12 cellular contexts compared by ENCODE assay signal in genomic region chr4:184548651-184549341, GRCh38.
A peak's percentile ranks its signal among the peaks of the same experiment; 100 is the strongest.
DNase-seq lines count a peak whose midpoint lies in the region; ATAC-seq and TF ChIP-seq lines count a peak whose summit lies in the region.
"Had no signal": no experiment of that assay in that cellular context is flagged by ENCODE, and none has a peak within 500 bp of the region (broad histone marks: within the 10 kb centered on the region; RNA-seq: fewer than 3 reads in every experiment).

No MANE protein-coding gene starts in this region.

- TF ChIP-seq CTCF in right atrium auricular region (IDR thresholded peaks at IDR 0.05): no peak

- no peaks in the 10 kb centered on the region for H3K27me3 Mint-ChIP-seq in activated T-helper 2 cell treated with anti-CD3 and anti-CD28 coated beads, Interferon-gamma antibody, Interleukin-2, Interleukin-4, amounts not matched to agents 10 μg/mL and 5 μg/mL and 100 μg/mL, durations not matched to agents 14 hours and 24 hours and 36 hours (ENCODE audit: low read depth)
- H3K27me3 Mint-ChIP-seq in stimulated activated memory B cell treated with anti-CD40 and anti-IgM and Interleukin-4, amounts not matched to agents 10 μg/mL and 1 μg/mL and 100 μg/mL, for 72 hours: peaks cover 14% of the 10 kb centered on the region

- H3K27ac Mint-ChIP-seq in activated T-helper 2 cell treated with anti-CD3 and anti-CD28 coated beads, Interferon-gamma antibody, Interleukin-2, Interleukin-4, amounts not matched to agents 10 μg/mL and 5 μg/mL and 100 μg/mL, durations not matched to agents 14 hours and 24 hours and 36 hours: peak overlapping the region; percentile 66
- H3K27ac Mint-ChIP-seq in stimulated activated memory B cell treated with anti-CD40 and anti-IgM and Interleukin-4, amounts not matched to agents 10 μg/mL and 1 μg/mL and 100 μg/mL, for 72 hours: no peak overlapping the region

- no peak overlapping the region for H3K4me3 ChIP-seq in right atrium auricular region
- H3K4me3 ChIP-seq: ovary had no signal

- DNase-seq in Right ventricle myocardium superior (no peak), right atrium auricular region (ENCODE audit: low spot score) (no peak), left colon (peak; percentile 85 to 89), pons (ENCODE audit: low spot score) (no peak), NCI-H1694 treated with DMSO at 0.1 percent for 48 hours (lab: John Stamatoyannopoulos, UW) (no peak)
- no peak for DNase-seq in activated T-helper 2 cell treated with anti-CD3 and anti-CD28 coated beads, Interferon-gamma antibody, Interleukin-2, Interleukin-4, amounts not matched to agents 10 μg/mL and 5 μg/mL and 100 μg/mL, durations not matched to agents 14 hours and 24 hours and 36 hours (ENCODE audit: low spot score)
- DNase-seq: anterior cingulate cortex, NCI-H1930, ovary had no signal

- no peaks in the 10 kb centered on the region for H3K4me1 ChIP-seq in right atrium auricular region

- peak overlapping the region; percentile 48 for H3K4me3 Mint-ChIP-seq in activated T-helper 2 cell treated with anti-CD3 and anti-CD28 coated beads, Interferon-gamma antibody, Interleukin-2, Interleukin-4, amounts not matched to agents 10 μg/mL and 5 μg/mL and 100 μg/mL, durations not matched to agents 14 hours and 24 hours and 36 hours (ENCODE audit: low read depth)
- peak overlapping the region; percentile 41 for H3K4me3 Mint-ChIP-seq in stimulated activated memory B cell treated with anti-CD40 and anti-IgM and Interleukin-4, amounts not matched to agents 10 μg/mL and 1 μg/mL and 100 μg/mL, for 72 hours

- peaks cover 48% of the 10 kb centered on the region for H3K4me1 Mint-ChIP-seq in activated T-helper 2 cell treated with anti-CD3 and anti-CD28 coated beads, Interferon-gamma antibody, Interleukin-2, Interleukin-4, amounts not matched to agents 10 μg/mL and 5 μg/mL and 100 μg/mL, durations not matched to agents 14 hours and 24 hours and 36 hours (ENCODE audit: low read depth)
- H3K4me1 Mint-ChIP-seq in stimulated activated memory B cell treated with anti-CD40 and anti-IgM and Interleukin-4, amounts not matched to agents 10 μg/mL and 1 μg/mL and 100 μg/mL, for 72 hours: peaks cover 14% of the 10 kb centered on the region

- ATAC-seq in Right ventricle myocardium superior (ENCODE audit: poor library complexity) (peak; percentile 49), left colon (peak; percentile 85), GM18858 (IDR thresholded peaks at IDR 0.05; ENCODE audit: unreplicated experiment) (no peak)
- ATAC-seq in stimulated activated memory B cell treated with anti-CD40 and anti-IgM and Interleukin-4, amounts not matched to agents 10 μg/mL and 1 μg/mL and 100 μg/mL, for 72 hours: no peak

- no peak overlapping the region for H3K27ac ChIP-seq in right atrium auricular region
- H3K27ac ChIP-seq: epithelial cell of prostate, ovary had no signal

- no peaks in the 10 kb centered on the region for H3K36me3 ChIP-seq in right atrium auricular region
- H3K36me3 ChIP-seq: ovary had no signal

- peaks cover 7% of the 10 kb centered on the region for H3K9me3 Mint-ChIP-seq in activated T-helper 2 cell treated with anti-CD3 and anti-CD28 coated beads, Interferon-gamma antibody, Interleukin-2, Interleukin-4, amounts not matched to agents 10 μg/mL and 5 μg/mL and 100 μg/mL, durations not matched to agents 14 hours and 24 hours and 36 hours
- H3K9me3 Mint-ChIP-seq in stimulated activated memory B cell treated with anti-CD40 and anti-IgM and Interleukin-4, amounts not matched to agents 10 μg/mL and 1 μg/mL and 100 μg/mL, for 72 hours: no peaks in the 10 kb centered on the region

- H3K9me3 ChIP-seq in right atrium auricular region: no peaks in the 10 kb centered on the region
- H3K9me3 ChIP-seq: ovary had no signal

- no peaks in the 10 kb centered on the region for H3K27me3 ChIP-seq in right atrium auricular region
- H3K27me3 ChIP-seq: ovary had no signal

- H3K36me3 Mint-ChIP-seq in activated T-helper 2 cell treated with anti-CD3 and anti-CD28 coated beads, Interferon-gamma antibody, Interleukin-2, Interleukin-4, amounts not matched to agents 10 μg/mL and 5 μg/mL and 100 μg/mL, durations not matched to agents 14 hours and 24 hours and 36 hours (ENCODE audit: low read depth): peaks cover 3% of the 10 kb centered on the region
- H3K36me3 Mint-ChIP-seq in stimulated activated memory B cell treated with anti-CD40 and anti-IgM and Interleukin-4, amounts not matched to agents 10 μg/mL and 1 μg/mL and 100 μg/mL, for 72 hours: no peaks in the 10 kb centered on the region

- intact Hi-C loops in Right ventricle myocardium superior (cut with DNase I): no loop called here
- intact Hi-C loops in activated T-helper 2 cell treated with anti-CD3 and anti-CD28 coated beads, Interferon-gamma antibody, Interleukin-2, Interleukin-4, amounts not matched to agents 10 μg/mL and 5 μg/mL and 100 μg/mL, durations not matched to agents 14 hours and 24 hours and 36 hours (cut with micrococcal nuclease): no loop called here
- intact Hi-C loops in left colon (cut with DNase I, micrococcal nuclease): no loop called here

Comparison
In these comparisons a context has a peak if more than half of its experiments do, and no peak if none do; other contexts are left out.
1. ATAC-seq: peak in Right ventricle myocardium superior (single experiment) and left colon (single experiment); none in stimulated activated memory B cell treated with anti-CD40 and anti-IgM and Interleukin-4, amounts not matched to agents 10 μg/mL and 1 μg/mL and 100 μg/mL, for 72 hours (single experiment) and GM18858 (single experiment).
2. DNase-seq: peak in left colon (2 of 2); none in Right ventricle myocardium superior (single experiment), right atrium auricular region (single experiment), activated T-helper 2 cell treated with anti-CD3 and anti-CD28 coated beads, Interferon-gamma antibody, Interleukin-2, Interleukin-4, amounts not matched to agents 10 μg/mL and 5 μg/mL and 100 μg/mL, durations not matched to agents 14 hours and 24 hours and 36 hours (single experiment), pons (single experiment) and NCI-H1694 treated with DMSO at 0.1 percent for 48 hours (single experiment).